ENCODE assay signal across 1 cellular context in genomic region chrX:40852573-40852972, GRCh38.
TF ChIP-seq lines count a peak whose summit lies in the region.

No MANE protein-coding gene starts in this region.

TF ChIP-seq in H1, 55 proteins besides CTCF, POLR2A, EP300 and RAD21 (continued from another document):
- no peak for TF ChIP-seq CHD1 (IDR thresholded peaks at IDR 0.05; ENCODE audit: low read depth, low read length)
- TF ChIP-seq ATF2 (IDR thresholded peaks at IDR 0.05; ENCODE audit: low read length), result no peak
- TF ChIP-seq HDAC6 (IDR thresholded peaks at IDR 0.05; ENCODE audit: low read depth, low read length), result no peak
- TF ChIP-seq, protein P1, sequence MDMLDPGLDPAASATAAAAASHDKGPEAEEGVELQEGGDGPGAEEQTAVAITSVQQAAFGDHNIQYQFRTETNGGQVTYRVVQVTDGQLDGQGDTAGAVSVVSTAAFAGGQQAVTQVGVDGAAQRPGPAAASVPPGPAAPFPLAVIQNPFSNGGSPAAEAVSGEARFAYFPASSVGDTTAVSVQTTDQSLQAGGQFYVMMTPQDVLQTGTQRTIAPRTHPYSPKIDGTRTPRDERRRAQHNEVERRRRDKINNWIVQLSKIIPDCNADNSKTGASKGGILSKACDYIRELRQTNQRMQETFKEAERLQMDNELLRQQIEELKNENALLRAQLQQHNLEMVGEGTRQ (IDR thresholded peaks at IDR 0.05; ENCODE audit: low read length), result no peak
- TF ChIP-seq CREB1 (IDR thresholded peaks at IDR 0.05), result no peak
- TF ChIP-seq RFX5 (IDR thresholded peaks at IDR 0.05; ENCODE audit: borderline replicate concordance, low read depth, low read length), result no peak
TF ChIP-seq in H1: peak in this region for 0.
